12 cellular contexts compared by ENCODE assay signal in genomic region chr17:48471807-48472484, GRCh38. TPM values are rescaled to one million over a fixed set of nuclear protein-coding genes. Genes with fewer than 3 reads are reported as not detected.
A peak's percentile ranks its signal among the peaks of the same experiment; 100 is the strongest.
DNase-seq lines count a peak whose midpoint lies in the region; ATAC-seq and TF ChIP-seq lines count a peak whose summit lies in the region.
"Had no signal": no experiment of that assay in that cellular context is flagged by ENCODE, and none has a peak within 500 bp of the region (broad histone marks: within the 10 kb centered on the region; RNA-seq: fewer than 3 reads in every experiment).

No MANE protein-coding gene starts in this region.

- TSS peak; percentile 98 for BruUV-seq in HCT116 (replicated peaks; lab: Mats Ljungman, UMichigan)

- no peaks in the 10 kb centered on the region for H3K9me2 ChIP-seq in HCT116 (ENCODE audit: insufficient read depth)

- DNase-seq in HCT116 (ENCODE audit: low read depth, low spot score) = no peak
- DNase-seq in NCI-H146 (lab: John Stamatoyannopoulos, UW) = peak; percentile 61
- no peak for DNase-seq in WTC11 (ENCODE audit: low spot score)
- no peak for DNase-seq in trophoblast cell
- no peak for DNase-seq in right cardiac atrium
- DNase-seq in activated CD4-positive, CD25-positive, alpha-beta regulatory T cell (lab: John Stamatoyannopoulos, UW) = no peak
- DNase-seq: activated T-cell treated with anti-CD3 and anti-CD28 coated beads, Interleukin-2, amount 50 U/mL, for 1 hour; foreskin fibroblast had no signal

- H3K9me3 Mint-ChIP-seq in WTC11 = no peaks in the 10 kb centered on the region

- peak overlapping the region; percentile 13 for H2BK12ac ChIP-seq in trophoblast cell (ENCODE audit: low read length)

- H3K79me2 ChIP-seq in HCT116 (ENCODE audit: insufficient read depth, low read length) (no peaks in the 10 kb centered on the region), trophoblast cell (ENCODE audit: control insufficient read depth, insufficient read depth, low read length, poor library complexity) (no peaks in the 10 kb centered on the region)

- no peak overlapping the region for H2BK120ac ChIP-seq in trophoblast cell (ENCODE audit: insufficient read depth, low read length, poor library complexity)

- H3K23ac ChIP-seq in trophoblast cell (ENCODE audit: low read length) = no peak overlapping the region

- WGBS in trophoblast cell (ENCODE audit: extremely low coverage, insufficient coverage, insufficient read length) = no CpG with 5 or more reads among the region's 9 CpGs
- WGBS in right cardiac atrium = 58% methylated on average over 9 of the region's 9 CpGs

- H3K4me1 ChIP-seq in HCT116 (ENCODE audit: control insufficient read depth in 1 of 2, insufficient read depth in 2 of 2, low read length in 2 of 2) (peaks cover 24 to 37% of the 10 kb centered on the region in 2 experiments), trophoblast cell (ENCODE audit: control insufficient read depth in 1 of 2, insufficient read depth in 2 of 2, low read length in 2 of 2) (peaks cover 3 to 10% of the 10 kb centered on the region in 2 experiments), right cardiac atrium (ENCODE audit: control insufficient read depth, insufficient read depth, low read length) (no peaks in the 10 kb centered on the region)

- TF ChIP-seq RAD21 in HCT116 (IDR thresholded peaks at IDR 0.05; ENCODE audit: low read depth) = no peak

- H4K12ac ChIP-seq in trophoblast cell (ENCODE audit: low read depth, low read length) = no peak overlapping the region

- TF ChIP-seq CTCF in HCT116 (IDR thresholded peaks at IDR 0.05 in 2 of 3, conservative IDR thresholded peaks at IDR 0.05 in 1 of 3; ENCODE audit: borderline replicate concordance in 1 of 3, insufficient read depth in 1 of 3, low read depth in 2 of 3, low read length in 2 of 3) (peak in 1 of 3 experiments; percentile 11; a peak in 1 of 6 replicates), WTC11 (IDR thresholded peaks at IDR 0.05) (no peak)

- no peaks in the 10 kb centered on the region for H3K27me3 ChIP-seq in HCT116 (ENCODE audit: insufficient read depth, low read length)
- H3K27me3 ChIP-seq in trophoblast cell (ENCODE audit: insufficient read depth, low read length) = no peaks in the 10 kb centered on the region
- peaks cover 3% of the 10 kb centered on the region for H3K27me3 ChIP-seq in right cardiac atrium (ENCODE audit: control insufficient read depth, insufficient read depth)

- no peak overlapping the region for H4K8ac ChIP-seq in trophoblast cell (ENCODE audit: low read depth, low read length)

- H3K36me3 Mint-ChIP-seq in WTC11 = no peaks in the 10 kb centered on the region

- H3K4me1 Mint-ChIP-seq in WTC11 = peaks cover 29% of the 10 kb centered on the region

- H2AFZ ChIP-seq in HCT116 (ENCODE audit: low read depth, low read length, poor library complexity, severe bottlenecking) = peak overlapping the region; percentile 73
- H2AFZ ChIP-seq in trophoblast cell (ENCODE audit: insufficient read depth, low read length, poor library complexity) = no peak overlapping the region

- POLR2A ChIA-PET in HCT116 (lab: Charles Lee) (interaction anchor here (0.8 to 2.3 kb wide), 5 partner anchors 10 to 107 kb away, joined by 3 to 12 read pairs (median 3); partner anchors contain the start of gene HOXB4), WTC11 (lab: Charles Lee) (interaction anchor here (0.6 to 0.8 kb wide), 2 partner anchors 13 to 18 kb away, joined by 3 to 4 read pairs; no protein-coding TSS in a partner anchor)

- H3K14ac ChIP-seq in trophoblast cell (ENCODE audit: low read length) = no peak overlapping the region

- H3K4ac ChIP-seq in trophoblast cell (ENCODE audit: low read depth, low read length) = no peak overlapping the region

- H2BK5ac ChIP-seq in trophoblast cell (ENCODE audit: low read depth, low read length, poor library complexity) = no peak overlapping the region

- H3K4me2 ChIP-seq in HCT116 (ENCODE audit: low read length) (peak overlapping the region; percentile 66), trophoblast cell (ENCODE audit: low read length) (no peak overlapping the region)

- H3K18ac ChIP-seq in trophoblast cell (ENCODE audit: low read length) = no peak overlapping the region

- intact Hi-C loops in HCT116 (cut with micrococcal nuclease) (no loop called here), right cardiac atrium (cut with DNase I) (no loop called here)

- peaks cover 5% of the 10 kb centered on the region; the same call in 1 of the 2 replicates for H3K27me3 Mint-ChIP-seq in WTC11 (ENCODE audit: low read depth)

- no peak for TF ChIP-seq POLR2A in HCT116 (IDR thresholded peaks at IDR 0.05; ENCODE audit: borderline replicate concordance, extremely low read depth, insufficient read depth, insufficient read length)

- H3K9ac ChIP-seq in HCT116 (ENCODE audit: low read length) = peak overlapping the region; percentile 58
- H3K9ac ChIP-seq in trophoblast cell (ENCODE audit: low read length) = no peak overlapping the region

- H3K79me1 ChIP-seq in trophoblast cell (ENCODE audit: low read length) = no peaks in the 10 kb centered on the region

- H3K4me3 ChIP-seq in HCT116 (replicated peaks in 1 of 2; ENCODE audit: low read depth in 1 of 2, low read length in 2 of 2) (peak overlapping the region in 1 of 2 experiments; percentile 25; a peak in 2 of 4 replicates), trophoblast cell (ENCODE audit: low read depth, low read length) (no peak overlapping the region), right cardiac atrium (ENCODE audit: low read length) (no peak overlapping the region)

- no peak overlapping the region for H3K27ac Mint-ChIP-seq in WTC11

- no peaks in the 10 kb centered on the region for H3K36me3 ChIP-seq in HCT116 (ENCODE audit: control insufficient read depth in 1 of 2, insufficient read depth in 2 of 2, low read length in 2 of 2)
- no peaks in the 10 kb centered on the region for H3K36me3 ChIP-seq in trophoblast cell (ENCODE audit: control insufficient read depth in 1 of 2, insufficient read depth in 2 of 2, low read length in 2 of 2)

- CTCF ChIA-PET in HCT116 (lab: Charles Lee) (interaction anchor here (0.6 to 1.9 kb wide), 5 partner anchors 11 to 256 kb away, joined by 3 to 10 read pairs (median 3); no protein-coding TSS in a partner anchor), WTC11 (lab: Charles Lee) (interaction anchor here (0.7 to 1.8 kb wide), 5 partner anchors 11 to 121 kb away, joined by 3 to 11 read pairs (median 4); partner anchors contain the start of gene HOXB5)

- no peak overlapping the region for H3K4me3 Mint-ChIP-seq in WTC11

- no peaks in the 10 kb centered on the region for H3K9me3 ChIP-seq in HCT116 (ENCODE audit: control insufficient read depth in 1 of 2, insufficient read depth in 1 of 2, low read depth in 1 of 2, low read length in 2 of 2)
- no peaks in the 10 kb centered on the region for H3K9me3 ChIP-seq in trophoblast cell (ENCODE audit: insufficient read depth, low read depth, low read length)
- no peaks in the 10 kb centered on the region for H3K9me3 ChIP-seq in right cardiac atrium (ENCODE audit: control insufficient read depth, low read length)

- peak overlapping the region; percentile 74 for H3K27ac ChIP-seq in HCT116 (ENCODE audit: low read depth, low read length)
- peak overlapping the region; percentile 57 for H3K27ac ChIP-seq in trophoblast cell (ENCODE audit: low read depth, low read length)
- no peak overlapping the region for H3K27ac ChIP-seq in right cardiac atrium (ENCODE audit: low read length)

- RAD21 ChIA-PET in HCT116 (lab: Charles Lee; ENCODE audit: low non-redundant PET in 1 of 2, low total read pairs in 2 of 2, uncharacterized antibody in 2 of 2, unreplicated experiment in 2 of 2) = interaction anchor here (0.7 to 1.4 kb wide), 2 partner anchors 11 to 120 kb away, joined by 3 read pairs; no protein-coding TSS in a partner anchor

- no peaks in the 10 kb centered on the region for H4K20me1 ChIP-seq in HCT116 (ENCODE audit: insufficient read depth)

- H2AK5ac ChIP-seq in trophoblast cell (ENCODE audit: low read length) = no peak overlapping the region

- peak; percentile 23 for ATAC-seq in HCT116
- peak; percentile 43 for ATAC-seq in WTC11
- no peak for ATAC-seq in HG02798 (IDR thresholded peaks at IDR 0.05; ENCODE audit: poor library complexity, unreplicated experiment)
- ATAC-seq in right cardiac atrium = no peak
- ATAC-seq: sciatic nerve had no signal

- H4K91ac ChIP-seq in trophoblast cell (ENCODE audit: low read depth, low read length) = no peak overlapping the region

TF ChIP-seq in HCT116, 20 proteins besides CTCF, POLR2A, EP300 and RAD21:
- TF ChIP-seq YY1 (IDR thresholded peaks at IDR 0.05; ENCODE audit: extremely low read depth, insufficient replicate concordance, low read depth, low read length) (no peak), MAX (IDR thresholded peaks at IDR 0.05) (0 out of 2 replicates have a peak, but pooled peaks have one; percentile 12)

TF ChIP-seq in WTC11, 78 proteins besides CTCF, POLR2A, EP300 and RAD21 (continues in another document):
- TF ChIP-seq OVOL2 (CRISPR knock-in tag; IDR thresholded peaks at IDR 0.05; ENCODE audit: borderline replicate concordance) (no peak), ZNF317 (CRISPR knock-in tag; IDR thresholded peaks at IDR 0.05; ENCODE audit: borderline replicate concordance, low read depth) (no peak), FOXP1 (CRISPR knock-in tag; IDR thresholded peaks at IDR 0.05; ENCODE audit: borderline replicate concordance) (no peak)

RNA-seq across cellular contexts. Expression of gene SKAP1, which starts 41.9 kb away (rescaled TPM):
- total RNA-seq in HCT116 (2021; ENCODE audit: unreplicated experiment) = 12.4 TPM
- polyA plus RNA-seq in HCT116 (2012) = 12.0 and 16.1 TPM in 2 replicates
- total RNA-seq in WTC11 (2021) = 0.30 to 0.57 TPM in 2 of 3 replicates, not detected in the other
- polyA plus RNA-seq in trophoblast cell (2013) = not detected in 2 replicates
- total RNA-seq in right cardiac atrium = under 1 TPM in 3 of 4 donors, not detected in 1; 0.38 to 0.77 (median 0.54) TPM
- polyA plus RNA-seq in right cardiac atrium = 0.54 TPM

RNA-seq across cellular contexts. Expression of gene HOXB1, which starts 58.9 kb away (rescaled TPM):
- total RNA-seq in HCT116 (2021; ENCODE audit: unreplicated experiment) (not detected), WTC11 (2021) (0.41 to 0.63 TPM (median 0.55 TPM) in 3 replicates), right cardiac atrium (not detected)
- not detected in 2 replicates for polyA plus RNA-seq in HCT116 (2012)
- 0.04 and 0.06 TPM in 2 replicates for polyA plus RNA-seq in trophoblast cell (2013)
- not detected for polyA plus RNA-seq in right cardiac atrium
- total RNA-seq: dermis microvascular lymphatic vessel endothelial cell, sciatic nerve, temporal lobe had no signal

Comparison
In these comparisons a context has a peak if more than half of its experiments do, and no peak if none do; other contexts are left out.
1. ATAC-seq: peak in HCT116 (single experiment) and WTC11 (single experiment); none in HG02798 (single experiment) and right cardiac atrium (0 of 2).
2. Of the 4 proteins assayed by ChIP-seq in both WTC11 and HCT116: peak only in WTC11: none; only in HCT116: MAX; in both: none; in neither: 2; mixed calls (peak in some experiments, not most) for 1.